In the genomic region with DNA sequence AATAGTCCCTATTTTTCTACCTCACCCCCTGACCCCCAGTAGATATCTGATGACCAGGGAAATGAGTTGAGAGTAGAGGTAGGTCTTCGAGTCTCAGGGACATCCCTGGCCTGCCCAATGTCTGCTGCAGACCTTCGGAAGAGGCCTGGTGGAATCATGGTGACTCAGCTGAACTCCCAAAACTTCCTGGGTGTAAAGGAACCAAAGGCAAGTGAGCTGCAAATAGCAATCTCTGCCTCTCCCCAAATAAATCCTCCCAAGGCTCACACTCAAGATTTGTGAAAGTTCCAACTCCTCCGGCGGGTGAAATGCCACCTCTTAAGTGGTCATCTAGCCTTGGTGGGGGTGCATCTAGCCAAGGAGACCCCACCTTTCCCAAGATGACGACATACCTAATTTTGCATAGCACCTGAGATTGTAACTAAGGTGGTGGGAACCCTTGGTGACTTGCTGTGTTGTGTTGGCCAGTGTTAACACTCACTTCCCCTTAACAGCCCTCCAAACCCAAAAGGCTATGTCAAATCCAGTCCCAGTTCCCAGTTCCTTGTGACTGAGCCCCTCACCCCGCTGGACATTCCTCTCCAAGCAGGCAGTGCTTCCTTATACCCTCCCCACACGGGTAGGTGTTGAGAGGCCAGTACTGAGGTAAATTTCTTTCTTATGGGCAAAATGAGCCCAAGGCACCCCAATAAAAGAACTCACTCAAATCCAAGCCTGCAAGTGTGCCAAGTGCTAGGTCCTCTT, we compare ENCODE assay signal across 8 cellular contexts. TPM values are rescaled to one million over a fixed set of nuclear protein-coding genes. Genes with fewer than 3 reads are reported as not detected.
DNase-seq lines count a peak whose midpoint lies in the region; ATAC-seq and TF ChIP-seq lines count a peak whose summit lies in the region.

No MANE protein-coding gene starts in this region.

- intact Hi-C loops in uterus (cut with DNase I; ENCODE audit: low total_unique reads), result loop anchor here (5.0 to 10.0 kb wide), 2 partner anchors 242 to 539 kb away; no protein-coding TSS in a partner anchor

- 74 to 83% methylated on average over 3 to 4 of the region's 7 CpGs for WGBS in mesodermal cell (ENCODE audit: insufficient coverage in 2 of 2), 2 experiments

- TF ChIP-seq CTCF in coronary artery (IDR thresholded peaks at IDR 0.05) (no peak), uterus (IDR thresholded peaks at IDR 0.05) (no peak)

- H3K36me3 ChIP-seq in mesodermal cell (ENCODE audit: control insufficient read depth, insufficient read depth, low read length) (peaks cover 48% of the 10 kb centered on the region), uterus (no peaks in the 10 kb centered on the region)

- no peaks in the 10 kb centered on the region for H3K27me3 ChIP-seq in uterus

- H3K27ac ChIP-seq in coronary artery (peak overlapping the region; percentile 57 to 86), mesodermal cell (ENCODE audit: low read depth, low read length, severe bottlenecking) (peak overlapping the region; percentile 46), uterus (peak overlapping the region; percentile 96 to 99)

- TF ChIP-seq POLR2A in uterus (IDR thresholded peaks at IDR 0.05), result no peak

- no peak for ATAC-seq in GM19324 (IDR thresholded peaks at IDR 0.05; ENCODE audit: low FRiP score, unreplicated experiment)

- peak; percentile 37 for DNase-seq in AG08395 (ENCODE audit: low spot score)
- peak; percentile 74 for DNase-seq in LHCN-M2 (ENCODE audit: low read depth)
- DNase-seq in coronary artery (ENCODE audit: low spot score), result peak; percentile 72
- peak in 1 of 2 donors; percentile 58 for DNase-seq in uterus
- no peak for DNase-seq in cerebellum (ENCODE audit: low spot score)
- DNase-seq in activated CD4-positive, alpha-beta T cell treated with anti-CD3 and anti-CD28 coated beads, Interleukin-2, amount 50 U/mL, for 1 hour, result no peak

- peaks cover 30% of the 10 kb centered on the region for H3K4me1 ChIP-seq in mesodermal cell (ENCODE audit: control insufficient read depth, insufficient read depth, low read length, poor library complexity, severe bottlenecking)
- peaks cover 3 to 9% of the 10 kb centered on the region in 2 donors for H3K4me1 ChIP-seq in uterus

- H3K4me3 ChIP-seq in coronary artery, result peak overlapping the region; percentile 53
- no peak overlapping the region for H3K4me3 ChIP-seq in mesodermal cell (ENCODE audit: extremely low read depth, insufficient read depth, low read length, poor library complexity, severe bottlenecking)
- H3K4me3 ChIP-seq in uterus, result peak overlapping the region in 1 of 2 donors; percentile 78

- H3K9me3 ChIP-seq in mesodermal cell (ENCODE audit: control insufficient read depth, low read length), result no peaks in the 10 kb centered on the region
- H3K9me3 ChIP-seq in uterus, result no peaks in the 10 kb centered on the region

RNA-seq across cellular contexts. Expression of a gene that starts 6.2 kb away (rescaled TPM):
- 238 and 342 TPM in 2 replicates for total RNA-seq in LHCN-M2 (2014; rRNA removed)
- 251 TPM for polyA plus RNA-seq in LHCN-M2 (2012)
- 184 TPM for polyA plus RNA-seq in mesodermal cell (2013, experiment 1 of 2)
- 167 TPM for polyA plus RNA-seq in mesodermal cell (2013, experiment 2 of 2)
- total RNA-seq in uterus, result 100 to 1,000 TPM; 170 to 564 (median 315) TPM
- total RNA-seq in cerebellum, result 26.4 TPM

Comparison
In these comparisons a context has a peak if more than half of its experiments do, and no peak if none do; other contexts are left out.
1. DNase-seq: peak in AG08395 (single experiment), LHCN-M2 (single experiment) and coronary artery (single experiment); none in cerebellum (single experiment) and activated CD4-positive, alpha-beta T cell treated with anti-CD3 and anti-CD28 coated beads, Interleukin-2, amount 50 U/mL, for 1 hour (single experiment).
2. H3K27ac ChIP-seq: peak in every context shown above with its lines; median percentile 98 in uterus; 72 in coronary artery; 46 in mesodermal cell.